In genomic region chr3:49638445-49638844, GRCh38 we compare ENCODE assay signal across 10 cellular contexts. TPM values are rescaled to one million over a fixed set of nuclear protein-coding genes. Genes with fewer than 3 reads are reported as not detected.
DNase-seq lines count a peak whose midpoint lies in the region; ATAC-seq and FAIRE-seq lines count a peak whose summit lies in the region.
"Had no signal": no experiment of that assay in that cellular context is flagged by ENCODE, and none has a peak within 500 bp of the region (broad histone marks: within the 10 kb centered on the region; RNA-seq: fewer than 3 reads in every experiment).

No MANE protein-coding gene starts in this region.

- FAIRE-seq in HTR-8/SVneo (lab: Jason Lieb, UNC) = no peak
- FAIRE-seq: GM18507 had no signal

- no peaks in the 10 kb centered on the region for H3K9me3 Mint-ChIP-seq in activated T-cell treated with anti-CD3 and anti-CD28 coated beads, Interleukin-2, amount 50 U/mL, for 4 hours
- H3K9me3 Mint-ChIP-seq: CD8-positive, alpha-beta T cell had no signal

- no peaks in the 10 kb centered on the region for H3K4me1 Mint-ChIP-seq in activated T-cell treated with anti-CD3 and anti-CD28 coated beads, Interleukin-2, amount 50 U/mL, for 4 hours (ENCODE audit: low read depth)

- H3K4me3 Mint-ChIP-seq in activated T-cell treated with anti-CD3 and anti-CD28 coated beads, Interleukin-2, amount 50 U/mL, for 4 hours = no peak overlapping the region
- H3K4me3 Mint-ChIP-seq: CD8-positive, alpha-beta T cell had no signal

- peak; percentile 72 for DNase-seq in AG20443 (ENCODE audit: low spot score)
- DNase-seq in HTR-8/SVneo (ENCODE audit: insufficient read length, low spot score) = peak; percentile 46
- DNase-seq in anterior cingulate cortex (lab: John Stamatoyannopoulos, UW) = peak in 39 of 58 donors; percentile 11 to 87 (median 53)
- DNase-seq in islet precursor cell = peak; percentile 82
- no peak for DNase-seq in NCI-H1092 treated with DMSO at 0.1 percent for 48 hours (lab: John Stamatoyannopoulos, UW)
- no peak for DNase-seq in activated T-cell treated with anti-CD3 and anti-CD28 coated beads, Interleukin-2, amount 50 U/mL, for 4 hours
- DNase-seq: CD8-positive, alpha-beta T cell had no signal

- H3K36me3 Mint-ChIP-seq in activated T-cell treated with anti-CD3 and anti-CD28 coated beads, Interleukin-2, amount 50 U/mL, for 4 hours (ENCODE audit: insufficient read depth) = no peaks in the 10 kb centered on the region
- H3K36me3 Mint-ChIP-seq: CD8-positive, alpha-beta T cell had no signal

- no peaks in the 10 kb centered on the region for H3K27me3 Mint-ChIP-seq in activated T-cell treated with anti-CD3 and anti-CD28 coated beads, Interleukin-2, amount 50 U/mL, for 4 hours (ENCODE audit: low read depth)

- no peak for ATAC-seq in activated T-cell treated with anti-CD3 and anti-CD28 coated beads, Interleukin-2, amount 50 U/mL, for 4 hours
- ATAC-seq in GM21390 (IDR thresholded peaks at IDR 0.05; ENCODE audit: unreplicated experiment) (no peak), GM18498 (IDR thresholded peaks at IDR 0.05; ENCODE audit: unreplicated experiment) (no peak)
- ATAC-seq: CD8-positive, alpha-beta T cell had no signal

RNA-seq across cellular contexts. Expression of gene APEH, which starts 35.7 kb away (rescaled TPM):
- 100 to 1,000 TPM; 129 to 183 (median 171) TPM for total RNA-seq in activated T-cell treated with anti-CD3 and anti-CD28 coated beads, Interleukin-2, amount 50 U/mL, for 4 hours

RNA-seq across cellular contexts. Expression of gene MST1, which starts 50.8 kb away (rescaled TPM):
- total RNA-seq in activated T-cell treated with anti-CD3 and anti-CD28 coated beads, Interleukin-2, amount 50 U/mL, for 4 hours = 1 to 10 TPM; 4.1 to 5.7 (median 4.7) TPM

RNA-seq across cellular contexts. Expression of gene RNF123, which starts 50.9 kb away (rescaled TPM):
- 10 to 100 TPM; 34.0 to 41.4 (median 35.4) TPM for total RNA-seq in activated T-cell treated with anti-CD3 and anti-CD28 coated beads, Interleukin-2, amount 50 U/mL, for 4 hours

Comparison
In these comparisons a context has a peak if more than half of its experiments do, and no peak if none do; other contexts are left out.
1. DNase-seq: peak in AG20443 (single experiment), HTR-8/SVneo (single experiment), anterior cingulate cortex (39 of 58) and islet precursor cell (single experiment); none in NCI-H1092 treated with DMSO at 0.1 percent for 48 hours (single experiment) and activated T-cell treated with anti-CD3 and anti-CD28 coated beads, Interleukin-2, amount 50 U/mL, for 4 hours (single experiment).